ENCODE assay signal across 16 cellular contexts in genomic region chr21:35179990-35180557, GRCh38.
DNase-seq lines count a peak whose midpoint lies in the region; ATAC-seq, FAIRE-seq and TF ChIP-seq lines count a peak whose summit lies in the region.
"Had no signal": no experiment of that assay in that cellular context is flagged by ENCODE, and none has a peak within 500 bp of the region (broad histone marks: within the 10 kb centered on the region; RNA-seq: fewer than 3 reads in every experiment).

No MANE protein-coding gene starts in this region.

- no peak overlapping the region for H2AK5ac ChIP-seq in mesenchymal stem cell (ENCODE audit: low read length, severe bottlenecking)

- H3K4me2 ChIP-seq in astrocyte (ENCODE audit: low read length) (no peak overlapping the region), mesenchymal stem cell (ENCODE audit: low read length, poor library complexity, severe bottlenecking) (no peak overlapping the region)
- H3K4me2 ChIP-seq: GM23338 had no signal

- H3K4me3 ChIP-seq in astrocyte (ENCODE audit: insufficient read depth, low read depth, low read length) = no peak overlapping the region
- H3K4me3 ChIP-seq in mesenchymal stem cell (ENCODE audit: insufficient read depth in 1 of 2, low read depth in 1 of 2, low read length in 2 of 2) = no peak overlapping the region
- H3K4me3 ChIP-seq: GM23338, lower lobe of right lung had no signal

- no peak overlapping the region for H2BK120ac ChIP-seq in mesenchymal stem cell (ENCODE audit: low read depth, low read length)

- no peak overlapping the region for H3K9ac ChIP-seq in astrocyte (ENCODE audit: low read length)
- no peak overlapping the region for H3K9ac ChIP-seq in mesenchymal stem cell (ENCODE audit: low read length)
- H3K9ac ChIP-seq: parathyroid adenoma had no signal

- TF ChIP-seq CTCF in astrocyte (IDR thresholded peaks at IDR 0.05; ENCODE audit: insufficient read depth, low read depth, low read length) = no peak

- H3K27me3 ChIP-seq in astrocyte (ENCODE audit: insufficient read depth, low read length) = no peaks in the 10 kb centered on the region
- H3K27me3 ChIP-seq in mesenchymal stem cell (ENCODE audit: control insufficient read depth in 1 of 2, insufficient read depth in 1 of 2, low read length in 2 of 2) = no peaks in the 10 kb centered on the region

- no peak overlapping the region for H2BK5ac ChIP-seq in mesenchymal stem cell (ENCODE audit: low read depth, low read length, poor library complexity, severe bottlenecking)

- no peak overlapping the region for H3K4ac ChIP-seq in mesenchymal stem cell (ENCODE audit: low read depth in 1 of 2, low read length in 2 of 2)

- no peak overlapping the region for H3K4me3 Mint-ChIP-seq in astrocyte (ENCODE audit: unreplicated experiment)
- H3K4me3 Mint-ChIP-seq: GM23338; T-helper 2 cell treated with Interferon-gamma antibody and Interleukin-4, amounts not matched to agents 5 μg/mL and 100 μg/mL, for 36 hours had no signal

- no peak for FAIRE-seq in astrocyte (lab: Jason Lieb, UNC)

- ATAC-seq in GM21515 (IDR thresholded peaks at IDR 0.05; ENCODE audit: unreplicated experiment) = no peak
- ATAC-seq: GM23338, lower lobe of right lung had no signal

- H3K4me1 ChIP-seq in astrocyte (ENCODE audit: insufficient read depth, low read length) = no peaks in the 10 kb centered on the region
- H3K4me1 ChIP-seq in mesenchymal stem cell (ENCODE audit: control insufficient read depth, insufficient read depth, low read depth, low read length) = no peaks in the 10 kb centered on the region
- H3K4me1 ChIP-seq: lower lobe of right lung, parathyroid adenoma had no signal

- H3K14ac ChIP-seq in mesenchymal stem cell (ENCODE audit: low read length in 2 of 2) = no peak overlapping the region

- H2AFZ ChIP-seq in astrocyte (ENCODE audit: low read depth, low read length) (no peak overlapping the region), mesenchymal stem cell (ENCODE audit: low read depth, low read length) (no peak overlapping the region)
- H2AFZ ChIP-seq: GM23338, parathyroid adenoma had no signal

- H2BK12ac ChIP-seq in mesenchymal stem cell (ENCODE audit: low read length in 2 of 2) = no peak overlapping the region

- H3K23ac ChIP-seq in mesenchymal stem cell (ENCODE audit: low read length in 2 of 2) = no peak overlapping the region

- H4K8ac ChIP-seq in mesenchymal stem cell (ENCODE audit: low read length) = peak overlapping the region; percentile 39

- no peaks in the 10 kb centered on the region for H3K36me3 Mint-ChIP-seq in astrocyte (ENCODE audit: low read depth, unreplicated experiment)

- no peaks in the 10 kb centered on the region for H3K79me1 ChIP-seq in mesenchymal stem cell (replicated peaks; ENCODE audit: low read length, poor library complexity, severe bottlenecking)

- peaks cover 23% of the 10 kb centered on the region for H3K4me1 Mint-ChIP-seq in astrocyte (ENCODE audit: low read depth, unreplicated experiment)
- H3K4me1 Mint-ChIP-seq: GM23338 had no signal

- no peak overlapping the region for H3K18ac ChIP-seq in mesenchymal stem cell (ENCODE audit: low read depth in 1 of 2, low read length in 2 of 2)

- H3K9me3 ChIP-seq in astrocyte (ENCODE audit: insufficient read depth, low read depth, low read length) = peaks cover 1% of the 10 kb centered on the region
- peaks cover under 1% of the 10 kb centered on the region for H3K9me3 ChIP-seq in mesenchymal stem cell (ENCODE audit: control insufficient read depth, low read length)
- H3K9me3 ChIP-seq: lower lobe of right lung had no signal

- H3K27me3 Mint-ChIP-seq in astrocyte (ENCODE audit: low read depth, unreplicated experiment) = no peaks in the 10 kb centered on the region

- no peak overlapping the region for H2BK15ac ChIP-seq in mesenchymal stem cell (ENCODE audit: low read depth, poor library complexity, severe bottlenecking)

- DNase-seq in DMS53 (lab: John Stamatoyannopoulos, UW) (peak; percentile 59), DMS53 treated with DMSO at 0.1 percent for 48 hours (lab: John Stamatoyannopoulos, UW; ENCODE audit: unreplicated experiment) (no peak), HS-5 (ENCODE audit: low read depth) (peak; percentile 72), astrocyte (ENCODE audit: low read depth) (peak; percentile 95), mesenchymal stem cell (peak; percentile 57), putamen (ENCODE audit: low spot score) (no peak), ecto neural progenitor cell (ENCODE audit: low spot score) (no peak)
- DNase-seq: cerebellar nuclear complex, GDM1, Kasumi-1, lower lobe of right lung had no signal

- H4K91ac ChIP-seq in mesenchymal stem cell (ENCODE audit: low read length) = no peak overlapping the region

- peaks cover 8% of the 10 kb centered on the region for H3K9me3 Mint-ChIP-seq in astrocyte (ENCODE audit: unreplicated experiment)

- no peak overlapping the region for H3K27ac ChIP-seq in astrocyte (ENCODE audit: low read depth, low read length)
- H3K27ac ChIP-seq in mesenchymal stem cell (ENCODE audit: low read length, poor library complexity, severe bottlenecking) = no peak overlapping the region
- H3K27ac ChIP-seq: 22Rv1, lower lobe of right lung, parathyroid adenoma had no signal

- no CpG with 5 or more reads among the region's 1 CpG for WGBS in mesenchymal stem cell

- no peaks in the 10 kb centered on the region for H4K20me1 ChIP-seq in astrocyte (ENCODE audit: insufficient read depth, low read length)

- no peaks in the 10 kb centered on the region for H3K79me2 ChIP-seq in astrocyte (ENCODE audit: insufficient read depth, low read length)
- H3K79me2 ChIP-seq: parathyroid adenoma had no signal

- no peak overlapping the region for H3K27ac Mint-ChIP-seq in astrocyte (ENCODE audit: unreplicated experiment)
- H3K27ac Mint-ChIP-seq: GM23338; T-helper 2 cell treated with Interferon-gamma antibody and Interleukin-4, amounts not matched to agents 5 μg/mL and 100 μg/mL, for 36 hours had no signal

- no peaks in the 10 kb centered on the region for H3K36me3 ChIP-seq in astrocyte (ENCODE audit: insufficient read depth, low read length)
- no peaks in the 10 kb centered on the region for H3K36me3 ChIP-seq in mesenchymal stem cell (ENCODE audit: control insufficient read depth in 1 of 2, insufficient read depth in 2 of 2, low read depth in 1 of 2, low read length in 2 of 2)
- H3K36me3 ChIP-seq: lower lobe of right lung had no signal

Comparison
In these comparisons a context has a peak if more than half of its experiments do, and no peak if none do; other contexts are left out.
1. DNase-seq: peak in DMS53 (single experiment), HS-5 (single experiment), astrocyte (single experiment) and mesenchymal stem cell (single experiment); none in DMS53 treated with DMSO at 0.1 percent for 48 hours (single experiment), putamen (single experiment) and ecto neural progenitor cell (single experiment).